In the genomic region with DNA sequence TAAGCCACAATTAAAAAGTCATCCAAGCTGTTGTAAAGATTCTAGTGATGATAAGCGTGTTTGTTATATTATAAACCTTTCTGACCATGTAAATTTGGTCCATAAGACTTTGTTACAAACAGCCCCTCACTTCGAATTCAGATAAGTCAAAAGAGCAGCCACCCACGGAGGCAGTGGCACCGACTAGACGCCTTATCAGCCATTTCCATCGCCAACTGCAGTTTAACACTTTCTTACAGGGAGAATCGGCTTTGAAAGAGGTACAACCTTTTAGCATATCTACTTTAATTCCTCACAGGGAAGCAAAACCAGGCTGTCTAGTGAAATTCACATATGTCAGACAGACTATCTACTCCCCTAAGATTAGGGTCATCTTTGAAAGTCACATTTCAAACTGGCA, we compare ENCODE assay signal across 15 cellular contexts.
"Had no signal": no experiment of that assay in that cellular context is flagged by ENCODE, and none has a peak within 500 bp of the region (broad histone marks: within the 10 kb centered on the region; RNA-seq: fewer than 3 reads in every experiment).

No MANE protein-coding gene starts in this region.

- DNase-seq: effector memory CD4-positive, alpha-beta T cell; gastrocnemius medialis; heart right ventricle; islet precursor cell; mammary epithelial cell; mucosa of descending colon; natural killer cell; nucleus accumbens; ovary; sigmoid colon; stimulated activated CD4-positive, alpha-beta T cell treated with anti-CD3 and anti-CD28 coated beads, Interleukin-12 subunit alpha, Interleukin-12 subunit beta, amount 100 ng/mL, for 4 hours; stimulated activated naive CD4-positive, alpha-beta T cell; stomach; substantia nigra; transverse colon had no signal
